Comparison of ENCODE assay signal across 8 cellular contexts in the genomic region with DNA sequence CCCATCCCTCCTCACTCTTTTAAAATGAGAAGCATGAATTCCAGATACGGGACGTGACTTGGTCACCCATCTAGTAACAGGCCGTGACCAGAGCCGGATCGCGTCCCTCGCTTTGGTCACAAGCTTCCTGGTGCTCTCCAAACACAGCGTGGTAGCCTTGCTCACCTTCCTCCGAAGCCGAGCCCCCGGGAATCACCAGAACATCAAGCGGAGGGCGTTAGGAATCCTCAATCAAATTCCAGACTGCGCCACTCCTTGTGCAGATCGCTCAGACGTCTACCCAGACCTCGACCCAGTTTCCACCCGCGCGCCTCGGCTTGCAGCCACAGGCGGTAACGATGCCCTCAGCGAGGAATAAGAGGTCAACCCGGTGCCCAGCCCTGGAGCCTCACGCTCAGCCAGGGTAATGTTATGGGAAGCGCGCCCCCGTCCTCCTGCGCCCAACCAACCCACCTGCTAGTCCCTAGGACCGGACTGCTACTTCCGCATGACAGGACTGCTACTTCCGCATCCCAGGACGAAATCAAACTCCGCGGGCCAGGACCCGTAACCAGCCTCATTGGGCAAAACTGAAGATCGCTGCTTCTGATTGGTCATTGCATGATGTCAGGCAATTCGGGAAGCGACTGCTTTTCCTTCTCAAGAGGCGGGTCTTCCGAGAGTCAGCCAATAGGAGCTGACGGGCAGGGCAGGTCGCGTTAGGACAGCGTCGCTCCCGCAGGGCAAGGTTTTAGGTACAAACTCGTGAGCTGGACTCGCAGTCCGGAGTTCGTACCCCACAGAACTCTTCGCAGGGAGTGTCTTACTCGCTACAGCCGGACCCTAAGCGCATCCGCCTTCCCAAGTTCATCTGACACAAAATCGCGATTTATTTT. TPM values are rescaled to one million over a fixed set of nuclear protein-coding genes. Genes with fewer than 3 reads are reported as not detected.
A peak's percentile ranks its signal among the peaks of the same experiment; 100 is the strongest.
DNase-seq lines count a peak whose midpoint lies in the region; ATAC-seq and TF ChIP-seq lines count a peak whose summit lies in the region.

Gene MTFR2 (minus strand): TSS at position 501 of the 875 bp plus-strand sequence. CDS start 1,212 bp downstream, outside the sequence.

- WGBS in thymus = under 1% methylated on average over 59 of the region's 59 CpGs

- H3K79me2 ChIP-seq in osteoblast (ENCODE audit: insufficient read depth, low read length) = peaks cover 14% of the 10 kb centered on the region

- H3K36me3 ChIP-seq in osteoblast (ENCODE audit: insufficient read depth, low read length) = no peaks in the 10 kb centered on the region
- H3K36me3 ChIP-seq in thymus (ENCODE audit: control insufficient read depth, insufficient read depth) = no peaks in the 10 kb centered on the region

- H4K20me1 ChIP-seq in osteoblast (ENCODE audit: insufficient read depth, low read length) = no peaks in the 10 kb centered on the region

- H3K27ac ChIP-seq in osteoblast (ENCODE audit: low read depth, low read length) (peak within 1 kb of the TSS; percentile 58), thymus (ENCODE audit: low read depth) (no peak within 1 kb of the TSS)

- H3K9me3 ChIP-seq in osteoblast (ENCODE audit: low read depth, low read length) = no peaks in the 10 kb centered on the region
- no peaks in the 10 kb centered on the region for H3K9me3 ChIP-seq in thymus (ENCODE audit: control insufficient read depth)

- H3K36me3 Mint-ChIP-seq in activated naive CD4-positive, alpha-beta T cell treated with anti-CD3 and anti-CD28 coated beads, Interleukin-2, amount 50 U/mL, for 72 hours = peaks cover 38 to 44% of the 10 kb centered on the region in 2 donors
- no peaks in the 10 kb centered on the region for H3K36me3 Mint-ChIP-seq in glutamatergic neuron (ENCODE audit: unreplicated experiment)

- H3K27me3 Mint-ChIP-seq in glutamatergic neuron (ENCODE audit: unreplicated experiment) = no peaks in the 10 kb centered on the region

- no peaks in the 10 kb centered on the region for H3K27me3 ChIP-seq in osteoblast (ENCODE audit: insufficient read depth, low read length)
- no peaks in the 10 kb centered on the region for H3K27me3 ChIP-seq in thymus (ENCODE audit: control insufficient read depth, insufficient read depth)

- TF ChIP-seq CTCF in GM12864 (IDR thresholded peaks at IDR 0.05; ENCODE audit: low read depth, low read length, missing control alignments) (no peak), glutamatergic neuron (IDR thresholded peaks at IDR 0.05; ENCODE audit: partially characterized antibody, unreplicated experiment) (no peak), osteoblast (IDR thresholded peaks at IDR 0.05; ENCODE audit: extremely low read depth, low read depth, low read length) (no peak)

- peaks cover 19% of the 10 kb centered on the region for H3K4me1 ChIP-seq in osteoblast (ENCODE audit: insufficient read depth, low read length)
- H3K4me1 ChIP-seq in thymus (ENCODE audit: control insufficient read depth, insufficient read depth, low read length) = peaks cover 5% of the 10 kb centered on the region

- H3K27ac Mint-ChIP-seq in activated naive CD4-positive, alpha-beta T cell treated with anti-CD3 and anti-CD28 coated beads, Interleukin-2, amount 50 U/mL, for 72 hours = peak within 1 kb of the TSS; percentile 95 to 99
- no peak within 1 kb of the TSS for H3K27ac Mint-ChIP-seq in glutamatergic neuron (ENCODE audit: unreplicated experiment)

- no peaks in the 10 kb centered on the region for H3K9me3 Mint-ChIP-seq in activated naive CD4-positive, alpha-beta T cell treated with anti-CD3 and anti-CD28 coated beads, Interleukin-2, amount 50 U/mL, for 72 hours
- H3K9me3 Mint-ChIP-seq in glutamatergic neuron (ENCODE audit: unreplicated experiment) = peaks cover 7% of the 10 kb centered on the region

- peak; percentile 99 for DNase-seq in GM12864 (ENCODE audit: low read depth)
- peak; percentile 99 for DNase-seq in NCI-H1105 treated with DMSO at 0.1 percent for 48 hours (lab: John Stamatoyannopoulos, UW)
- peak; percentile 97 for DNase-seq in SKM-1 treated with dmso at 0.1 percent for 144 hours (lab: John Stamatoyannopoulos, UW; ENCODE audit: unreplicated experiment)
- peak; percentile 87 to 95 for DNase-seq in activated naive CD4-positive, alpha-beta T cell treated with anti-CD3 and anti-CD28 coated beads, Interleukin-2, amount 50 U/mL, for 72 hours (ENCODE audit: low spot score in 2 of 2)
- DNase-seq in glutamatergic neuron = peak; percentile 93
- DNase-seq in osteoblast (ENCODE audit: insufficient read length, low spot score, missing footprints) = peak; percentile 94

- peak within 1 kb of the TSS; percentile 99 for H3K4me3 Mint-ChIP-seq in glutamatergic neuron (ENCODE audit: unreplicated experiment)

- peak within 1 kb of the TSS; percentile 78 for H3K4me3 ChIP-seq in GM12864 (ENCODE audit: low read depth, low read length)
- H3K4me3 ChIP-seq in osteoblast (ENCODE audit: insufficient read depth, low read length) = peak within 1 kb of the TSS; percentile 90
- H3K4me3 ChIP-seq in thymus (ENCODE audit: low read length) = peak within 1 kb of the TSS; percentile 61

- peak within 1 kb of the TSS; percentile 97 for H3K4me2 ChIP-seq in osteoblast (ENCODE audit: insufficient read depth, low read length)

- peak; percentile 97 for ATAC-seq in HG02678 (IDR thresholded peaks at IDR 0.05; ENCODE audit: unreplicated experiment)
- peak; percentile 94 to 97 for ATAC-seq in activated naive CD4-positive, alpha-beta T cell treated with anti-CD3 and anti-CD28 coated beads, Interleukin-2, amount 50 U/mL, for 72 hours

- peaks cover 13% of the 10 kb centered on the region for H3K4me1 Mint-ChIP-seq in glutamatergic neuron (ENCODE audit: low read depth, unreplicated experiment)

- peak within 1 kb of the TSS; percentile 80 for H2AFZ ChIP-seq in osteoblast (ENCODE audit: low read length)

RNA-seq across cellular contexts. Expression of gene MTFR2, which starts in this region (rescaled TPM):
- total RNA-seq in activated naive CD4-positive, alpha-beta T cell treated with anti-CD3 and anti-CD28 coated beads, Interleukin-2, amount 50 U/mL, for 72 hours = 10 to 100 TPM; 25.9 to 32.0 TPM
- total RNA-seq in glutamatergic neuron (ENCODE audit: unreplicated experiment) (1.9 TPM), osteoblast (0.72 and 1.5 TPM in 2 replicates)
- 4.4 TPM for polyA plus RNA-seq in thymus
